Comparison of ENCODE assay signal across 11 cellular contexts in the genomic region with DNA sequence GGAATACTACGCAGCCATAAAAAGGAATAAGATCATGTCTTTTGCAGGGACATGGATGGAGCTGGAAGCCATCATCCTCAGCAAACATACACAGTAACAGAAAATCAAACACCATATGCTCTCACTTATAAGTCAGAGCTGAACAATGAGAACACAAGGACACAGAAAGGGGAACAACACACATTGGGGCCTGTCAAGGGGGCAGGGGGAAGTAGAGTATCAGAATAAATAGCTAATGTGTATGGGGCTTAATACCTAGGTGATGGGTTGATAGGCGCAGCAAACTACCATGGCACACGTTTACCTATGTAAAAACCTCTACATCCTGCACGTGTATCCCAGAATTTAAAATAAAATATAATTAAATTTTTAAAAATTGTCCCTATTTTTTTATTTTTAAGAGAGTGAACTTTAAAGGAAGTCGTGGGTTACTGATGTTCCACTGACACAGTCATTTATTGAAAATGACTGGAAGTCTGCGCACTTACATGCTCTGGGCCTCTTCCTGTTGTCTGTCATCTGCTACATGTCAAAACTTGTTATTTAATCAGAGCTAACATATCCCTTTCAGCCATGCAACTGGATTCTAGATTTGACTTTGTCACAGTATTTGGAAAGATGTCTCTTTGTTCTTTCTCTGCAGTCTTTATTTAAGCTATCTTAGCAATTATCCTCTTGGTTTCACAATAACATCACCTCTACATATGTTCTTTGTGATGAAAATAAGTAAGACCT.
DNase-seq lines count a peak whose midpoint lies in the region; ATAC-seq and TF ChIP-seq lines count a peak whose summit lies in the region.
"Had no signal": no experiment of that assay in that cellular context is flagged by ENCODE, and none has a peak within 500 bp of the region (broad histone marks: within the 10 kb centered on the region; RNA-seq: fewer than 3 reads in every experiment).

No MANE protein-coding gene starts in this region.

- H3K4ac ChIP-seq in mesenchymal stem cell (ENCODE audit: low read depth in 1 of 2, low read length in 2 of 2), result no peak overlapping the region

- H4K91ac ChIP-seq in mesenchymal stem cell (ENCODE audit: low read length), result no peak overlapping the region

- H3K4me1 Mint-ChIP-seq in nephron progenitor cell, result peaks cover under 1% of the 10 kb centered on the region

- ATAC-seq in GM18907 (IDR thresholded peaks at IDR 0.05; ENCODE audit: unreplicated experiment) (peak; percentile 75), HG03039 (IDR thresholded peaks at IDR 0.05; ENCODE audit: unreplicated experiment) (peak; percentile 80), GM21786 (IDR thresholded peaks at IDR 0.05; ENCODE audit: unreplicated experiment) (no peak)

- H3K4me2 ChIP-seq in mesenchymal stem cell (ENCODE audit: low read length, poor library complexity, severe bottlenecking), result no peak overlapping the region

- no peak overlapping the region for H3K27ac ChIP-seq in spleen
- H3K27ac ChIP-seq in mesenchymal stem cell (ENCODE audit: low read length, poor library complexity, severe bottlenecking), result no peak overlapping the region
- H3K27ac ChIP-seq: heart left ventricle had no signal

- no peak overlapping the region for H3K27ac Mint-ChIP-seq in nephron progenitor cell

- peaks cover 18% of the 10 kb centered on the region for H3K9me3 Mint-ChIP-seq in nephron progenitor cell

- DNase-seq in BE2C (peak; percentile 58), NOMO-1 treated with DMSO at 0.1 percent for 48 hours (lab: John Stamatoyannopoulos, UW; ENCODE audit: unreplicated experiment) (peak; percentile 18), spleen (no peak), mesenchymal stem cell (no peak), nephron progenitor cell (no peak)
- DNase-seq: GDM1; stimulated activated CD4-positive, alpha-beta T cell treated with anti-CD3 and anti-CD28 coated beads, Interleukin-2, amount 100 ng/mL, for 24 hours had no signal

- H2BK12ac ChIP-seq in mesenchymal stem cell (ENCODE audit: low read length in 2 of 2), result no peak overlapping the region

- H2BK120ac ChIP-seq in mesenchymal stem cell (ENCODE audit: low read depth, low read length), result no peak overlapping the region

- TF ChIP-seq POLR2A in spleen (IDR thresholded peaks at IDR 0.05), result no peak

- no peak overlapping the region for H3K14ac ChIP-seq in mesenchymal stem cell (ENCODE audit: low read length in 2 of 2)

- WGBS in spleen, 5 donors, result 54 to 67% (median 65%) methylated on average over 6 of the region's 6 CpGs
- 45% methylated on average over 2 of the region's 6 CpGs for WGBS in mesenchymal stem cell

- H3K9ac ChIP-seq in mesenchymal stem cell (ENCODE audit: low read length), result no peak overlapping the region

- no peaks in the 10 kb centered on the region for H3K27me3 Mint-ChIP-seq in nephron progenitor cell (ENCODE audit: low read depth, poor library complexity)

- H3K4me1 ChIP-seq in BE2C (peaks cover 30% of the 10 kb centered on the region), spleen (no peaks in the 10 kb centered on the region), mesenchymal stem cell (ENCODE audit: control insufficient read depth, insufficient read depth, low read depth, low read length) (no peaks in the 10 kb centered on the region)

- no peak overlapping the region for H2AFZ ChIP-seq in mesenchymal stem cell (ENCODE audit: low read depth, low read length)

- no peak overlapping the region for H3K23ac ChIP-seq in mesenchymal stem cell (ENCODE audit: low read length in 2 of 2)

- no peak overlapping the region for H4K8ac ChIP-seq in mesenchymal stem cell (ENCODE audit: low read length)

- H2AK5ac ChIP-seq in mesenchymal stem cell (ENCODE audit: low read length, severe bottlenecking), result no peak overlapping the region

- no peak overlapping the region for H2BK15ac ChIP-seq in mesenchymal stem cell (ENCODE audit: low read depth, poor library complexity, severe bottlenecking)

- no peak overlapping the region for H2BK5ac ChIP-seq in mesenchymal stem cell (ENCODE audit: low read depth, low read length, poor library complexity, severe bottlenecking)

- H3K36me3 ChIP-seq in BE2C (no peaks in the 10 kb centered on the region), spleen (no peaks in the 10 kb centered on the region), mesenchymal stem cell (ENCODE audit: control insufficient read depth in 1 of 2, insufficient read depth in 2 of 2, low read depth in 1 of 2, low read length in 2 of 2) (no peaks in the 10 kb centered on the region)
- H3K36me3 ChIP-seq: heart left ventricle had no signal

- intact Hi-C loops in spleen (cut with DNase I; ENCODE audit: low total_unique reads), result no loop called here

- H3K9me3 ChIP-seq in BE2C (no peaks in the 10 kb centered on the region; the same call in 1 of the 2 replicates), spleen (peaks cover 0 to 4% (median 0%) of the 10 kb centered on the region in 8 donors), mesenchymal stem cell (ENCODE audit: control insufficient read depth, low read length) (no peaks in the 10 kb centered on the region)

- no peaks in the 10 kb centered on the region for H3K36me3 Mint-ChIP-seq in nephron progenitor cell (ENCODE audit: low read depth)

- H3K79me1 ChIP-seq in mesenchymal stem cell (replicated peaks; ENCODE audit: low read length, poor library complexity, severe bottlenecking), result no peaks in the 10 kb centered on the region

- H3K4me3 ChIP-seq in BE2C (ENCODE audit: low read depth, low read length), result 0 out of 2 replicates have a peak overlapping the region, but pooled peaks have one; percentile 13
- H3K4me3 ChIP-seq in spleen, result no peak overlapping the region
- no peak overlapping the region for H3K4me3 ChIP-seq in mesenchymal stem cell (ENCODE audit: insufficient read depth in 1 of 2, low read depth in 1 of 2, low read length in 2 of 2)
- H3K4me3 ChIP-seq: heart left ventricle had no signal

- H3K18ac ChIP-seq in mesenchymal stem cell (ENCODE audit: low read depth in 1 of 2, low read length in 2 of 2), result no peak overlapping the region

- no peak for TF ChIP-seq CTCF in BE2C (IDR thresholded peaks at IDR 0.05; ENCODE audit: low read depth, low read length)
- no peak for TF ChIP-seq CTCF in spleen (IDR thresholded peaks at IDR 0.05 in 8 of 11, conservative IDR thresholded peaks at IDR 0.05 in 3 of 11)
- no peak for TF ChIP-seq CTCF in nephron progenitor cell (IDR thresholded peaks at IDR 0.05)

- no peak overlapping the region for H3K4me3 Mint-ChIP-seq in nephron progenitor cell

- H3K27me3 ChIP-seq in BE2C (no peaks in the 10 kb centered on the region), spleen (replicated peaks in 1 of 7) (no peaks in the 10 kb centered on the region), mesenchymal stem cell (ENCODE audit: control insufficient read depth in 1 of 2, insufficient read depth in 1 of 2, low read length in 2 of 2) (no peaks in the 10 kb centered on the region)
- H3K27me3 ChIP-seq: heart left ventricle had no signal

Comparison
In these comparisons a context has a peak if more than half of its experiments do, and no peak if none do; other contexts are left out.
1. DNase-seq: peak in BE2C (single experiment) and NOMO-1 treated with DMSO at 0.1 percent for 48 hours (single experiment); none in spleen (single experiment), mesenchymal stem cell (single experiment) and nephron progenitor cell (single experiment).